In genomic region chr3:124758851-124759635, GRCh38 we compare ENCODE assay signal across 16 cellular contexts.
"Had no signal": no experiment of that assay in that cellular context is flagged by ENCODE, and none has a peak within 500 bp of the region (broad histone marks: within the 10 kb centered on the region; RNA-seq: fewer than 3 reads in every experiment).

No MANE protein-coding gene starts in this region.

- H3K4me3 Mint-ChIP-seq: activated CD8-positive, alpha-beta memory T cell treated with anti-CD3 and anti-CD28 coated beads, Interleukin-2, amount 10 ng/mL, durations not matched to agents 7 days and 5 days; activated naive CD4-positive, alpha-beta T cell treated with anti-CD3 and anti-CD28 coated beads, Interleukin-2, amount 10 ng/mL, durations not matched to agents 7 days and 5 days; effector memory CD8-positive, alpha-beta T cell; neural progenitor cell; T-helper 17 cell had no signal

- H3K36me3 Mint-ChIP-seq: activated CD8-positive, alpha-beta memory T cell treated with anti-CD3 and anti-CD28 coated beads, Interleukin-2, amount 10 ng/mL, durations not matched to agents 7 days and 5 days; activated naive CD4-positive, alpha-beta T cell treated with anti-CD3 and anti-CD28 coated beads, Interleukin-2, amount 10 ng/mL, durations not matched to agents 7 days and 5 days; naive B cell had no signal

- H3K27me3 ChIP-seq: adrenal gland, neural progenitor cell, right atrium auricular region, upper lobe of right lung had no signal

- DNase-seq: activated CD4-positive, alpha-beta T cell treated with anti-CD3 and anti-CD28 coated beads, Interleukin-2, amount 50 U/mL, for 48 hours; activated CD8-positive, alpha-beta memory T cell treated with anti-CD3 and anti-CD28 coated beads, Interleukin-2, amount 10 ng/mL, durations not matched to agents 7 days and 5 days; activated naive CD4-positive, alpha-beta T cell treated with anti-CD3 and anti-CD28 coated beads, Interleukin-2, amount 10 ng/mL, durations not matched to agents 7 days and 5 days; effector memory CD8-positive, alpha-beta T cell; left ventricle myocardium superior; naive B cell; stimulated activated CD4-positive, alpha-beta T cell treated with anti-CD3 and anti-CD28 coated beads, Interleukin-2, amount 100 ng/mL, for 48 hours; T-helper 17 cell; upper lobe of right lung had no signal

- H3K27ac Mint-ChIP-seq: activated CD8-positive, alpha-beta memory T cell treated with anti-CD3 and anti-CD28 coated beads, Interleukin-2, amount 10 ng/mL, durations not matched to agents 7 days and 5 days; activated naive CD4-positive, alpha-beta T cell treated with anti-CD3 and anti-CD28 coated beads, Interleukin-2, amount 10 ng/mL, durations not matched to agents 7 days and 5 days; effector memory CD8-positive, alpha-beta T cell; naive B cell; neural progenitor cell; T-helper 17 cell had no signal

- H3K9me3 Mint-ChIP-seq: activated naive CD4-positive, alpha-beta T cell treated with anti-CD3 and anti-CD28 coated beads, Interleukin-2, amount 10 ng/mL, durations not matched to agents 7 days and 5 days; effector memory CD8-positive, alpha-beta T cell; naive B cell; neural progenitor cell had no signal

- H3K4me3 ChIP-seq: adrenal gland, neural progenitor cell, prostate gland, right atrium auricular region, skin epidermis, thoracic aorta, upper lobe of right lung had no signal

- ATAC-seq: activated CD8-positive, alpha-beta memory T cell treated with anti-CD3 and anti-CD28 coated beads, Interleukin-2, amount 10 ng/mL, durations not matched to agents 7 days and 5 days; effector memory CD8-positive, alpha-beta T cell; left ventricle myocardium superior; T-helper 17 cell; upper lobe of right lung had no signal

- H3K27ac ChIP-seq: adrenal gland, neural progenitor cell, prostate gland, right atrium auricular region, skin epidermis, thoracic aorta, upper lobe of right lung, VCaP had no signal

- H3K36me3 ChIP-seq: neural progenitor cell, prostate gland had no signal

- H3K9me3 ChIP-seq: adrenal gland, prostate gland, right atrium auricular region, thoracic aorta, upper lobe of right lung had no signal
